Comparison of ENCODE assay signal across 23 cellular contexts in genomic region chr16:81318711-81319110, GRCh38. TPM values are rescaled to one million over a fixed set of nuclear protein-coding genes. Genes with fewer than 3 reads are reported as not detected.
A peak's percentile ranks its signal among the peaks of the same experiment; 100 is the strongest.
DNase-seq lines count a peak whose midpoint lies in the region; ATAC-seq and TF ChIP-seq lines count a peak whose summit lies in the region.
"Had no signal": no experiment of that assay in that cellular context is flagged by ENCODE, and none has a peak within 500 bp of the region (broad histone marks: within the 10 kb centered on the region; RNA-seq: fewer than 3 reads in every experiment).

No MANE protein-coding gene starts in this region.

- no peak overlapping the region for H2AK5ac ChIP-seq in mesendoderm (ENCODE audit: low read length)

- no TSS peak for BruUV-seq in A673 (replicated peaks; lab: Mats Ljungman, UMichigan)

- H3K79me1 ChIP-seq in mesendoderm (ENCODE audit: low read length), result peaks cover 14% of the 10 kb centered on the region

- no peak overlapping the region for H3K9ac ChIP-seq in mesendoderm (ENCODE audit: low read length)

- H3K4me3 ChIP-seq in A673 (ENCODE audit: low read depth, low read length, poor library complexity, severe bottlenecking) (no peak overlapping the region), mesendoderm (ENCODE audit: low read length) (no peak overlapping the region)
- H3K4me3 ChIP-seq: cardiac muscle cell, dorsolateral prefrontal cortex, K562, psoas muscle had no signal

- WGBS in mesendoderm (ENCODE audit: extremely low coverage, insufficient coverage, low lambda C conversion rate), result no CpG with 5 or more reads among the region's 7 CpGs

- H4K8ac ChIP-seq in mesendoderm (ENCODE audit: low read depth, low read length), result no peak overlapping the region

- no peak overlapping the region for H3K56ac ChIP-seq in mesendoderm (ENCODE audit: low read length)

- H2BK15ac ChIP-seq in mesendoderm (replicated peaks; ENCODE audit: low read depth), result no peak overlapping the region

- intact Hi-C loops in A673 (cut with micrococcal nuclease; ENCODE audit: unreplicated experiment), result loop anchor here (5.0 kb wide), 1 partner anchor 106 kb away; no protein-coding TSS in a partner anchor

- no peaks in the 10 kb centered on the region for H3K9me3 ChIP-seq in A673 (ENCODE audit: low read depth, low read length, poor library complexity, severe bottlenecking)
- H3K9me3 ChIP-seq: psoas muscle had no signal

- H3K18ac ChIP-seq in mesendoderm (ENCODE audit: low read length), result no peak overlapping the region

- no peaks in the 10 kb centered on the region for H3K27me3 ChIP-seq in A673 (replicated peaks; ENCODE audit: insufficient read depth, low read depth, low read length, poor library complexity)
- H3K27me3 ChIP-seq in mesendoderm (ENCODE audit: insufficient read depth, low read length, poor library complexity), result no peaks in the 10 kb centered on the region
- H3K27me3 ChIP-seq: cardiac muscle cell, dorsolateral prefrontal cortex had no signal

- TF ChIP-seq CTCF in A673 (conservative IDR thresholded peaks at IDR 0.05; ENCODE audit: low read depth, low read length), result no peak

- no peak overlapping the region for H4K5ac ChIP-seq in mesendoderm (ENCODE audit: low read length)

- no peak overlapping the region for H2BK5ac ChIP-seq in mesendoderm (ENCODE audit: low read length)

- CTCF ChIA-PET in A673 (lab: Charles Lee), result no interaction called here

- H3K79me2 ChIP-seq in mesendoderm (ENCODE audit: control insufficient read depth, insufficient read depth, low read length), result peaks cover 43% of the 10 kb centered on the region

- peak; percentile 58 for DNase-seq in A673 (ENCODE audit: low spot score)
- peak; percentile 16 for DNase-seq in ELF-1 (ENCODE audit: low read depth, low spot score)
- DNase-seq in NCI-H69 (lab: John Stamatoyannopoulos, UW), result peak; percentile 58
- peak; percentile 34 for DNase-seq in mesendoderm
- no peak for DNase-seq in NOMO-1 treated with DMSO at 0.1 percent for 48 hours (lab: John Stamatoyannopoulos, UW; ENCODE audit: unreplicated experiment)
- DNase-seq in NCI-H128 (lab: John Stamatoyannopoulos, UW; ENCODE audit: unreplicated experiment), result no peak
- DNase-seq: activated CD4-positive, alpha-beta T cell treated with anti-CD3 and anti-CD28 coated beads, Interleukin-2, amount 50 U/mL, for 4 hours; activated naive CD4-positive, alpha-beta T cell; AML-193; amniotic stem cell; dorsolateral prefrontal cortex; NCI-H2029 treated with DMSO at 0.1 percent for 48 hours; nephron progenitor cell; psoas muscle; stimulated activated CD4-positive, alpha-beta T cell treated with anti-CD3 and anti-CD28 coated beads, Interleukin-12 subunit alpha, Interleukin-12 subunit beta, amount 100 ng/mL, for 4 hours; substantia nigra had no signal

- ATAC-seq in GM18861 (IDR thresholded peaks at IDR 0.05; ENCODE audit: unreplicated experiment) (no peak), GM19328 (IDR thresholded peaks at IDR 0.05; ENCODE audit: unreplicated experiment) (no peak)
- ATAC-seq: K562, psoas muscle, Right ventricle myocardium inferior had no signal

- peaks cover 34% of the 10 kb centered on the region for H3K4me1 ChIP-seq in A673 (ENCODE audit: insufficient read depth, low read length, poor library complexity, severe bottlenecking)
- H3K4me1 ChIP-seq in mesendoderm (ENCODE audit: control insufficient read depth, low read depth, low read length), result no peaks in the 10 kb centered on the region

- POLR2A ChIA-PET in A673 (lab: Charles Lee; ENCODE audit: low non-redundant PET), result no interaction called here

- no peak overlapping the region for H2BK120ac ChIP-seq in mesendoderm (ENCODE audit: low read depth, low read length)

- H3K27ac ChIP-seq in A673 (ENCODE audit: low read depth, low read length, poor library complexity, severe bottlenecking) (no peak overlapping the region), mesendoderm (ENCODE audit: low read depth, low read length) (no peak overlapping the region)
- H3K27ac ChIP-seq: dorsolateral prefrontal cortex, epithelial cell of prostate, psoas muscle, VCaP had no signal

- no peak overlapping the region for H3K4me2 ChIP-seq in mesendoderm (ENCODE audit: low read length)

- H3K36me3 ChIP-seq in A673 (ENCODE audit: insufficient read depth, low read length, poor library complexity, severe bottlenecking), result no peaks in the 10 kb centered on the region
- no peaks in the 10 kb centered on the region for H3K36me3 ChIP-seq in mesendoderm (ENCODE audit: control insufficient read depth, insufficient read depth, low read length)
- H3K36me3 ChIP-seq: cardiac muscle cell had no signal

- no peak overlapping the region for H3K23ac ChIP-seq in mesendoderm (ENCODE audit: low read length)

- no peak overlapping the region for H3K4ac ChIP-seq in mesendoderm (ENCODE audit: low read depth, low read length)

RNA-seq across cellular contexts. Expression of gene GAN, which starts 3.9 kb away (rescaled TPM):
- 15.2 and 18.0 TPM in 2 replicates for total RNA-seq in A673 (2021)
- 5.9 TPM for polyA plus RNA-seq in mesendoderm (2013, experiment 1 of 2)
- 5.6 TPM for polyA plus RNA-seq in mesendoderm (2013, experiment 2 of 2)

Comparison
In these comparisons a context has a peak if more than half of its experiments do, and no peak if none do; other contexts are left out.
1. DNase-seq: peak in A673 (single experiment), ELF-1 (single experiment), NCI-H69 (single experiment) and mesendoderm (single experiment); none in NOMO-1 treated with DMSO at 0.1 percent for 48 hours (single experiment) and NCI-H128 (single experiment).